In genomic region chr12:6638305-6638704, GRCh38 we compare ENCODE assay signal across 17 cellular contexts. TPM values are rescaled to one million over a fixed set of nuclear protein-coding genes. Genes with fewer than 3 reads are reported as not detected.
DNase-seq lines count a peak whose midpoint lies in the region; ATAC-seq, FAIRE-seq and TF ChIP-seq lines count a peak whose summit lies in the region.
"Had no signal": no experiment of that assay in that cellular context is flagged by ENCODE, and none has a peak within 500 bp of the region (broad histone marks: within the 10 kb centered on the region; RNA-seq: fewer than 3 reads in every experiment).

No MANE protein-coding gene starts in this region.

- H3K4me2 ChIP-seq in neuronal stem cell (ENCODE audit: insufficient read depth, low read length, poor library complexity, severe bottlenecking): no peak overlapping the region

- H2BK15ac ChIP-seq in neuronal stem cell (ENCODE audit: low read length): no peak overlapping the region

- no peak overlapping the region for H2BK120ac ChIP-seq in neuronal stem cell (ENCODE audit: low read depth, low read length)

- no peak for TF ChIP-seq POLR2A in GM12892 (IDR thresholded peaks at IDR 0.05; ENCODE audit: low read depth, low read length)

- peak overlapping the region; percentile 10 for H3K4ac ChIP-seq in neuronal stem cell (ENCODE audit: low read length)

- no peaks in the 10 kb centered on the region for H3K27me3 ChIP-seq in CD8-positive, alpha-beta memory T cell (ENCODE audit: insufficient read depth, low read length, poor library complexity, severe bottlenecking)
- no peaks in the 10 kb centered on the region for H3K27me3 ChIP-seq in neuronal stem cell (ENCODE audit: control insufficient read depth in 3 of 3, insufficient read depth in 3 of 3, low read depth in 1 of 3, low read length in 3 of 3)
- H3K27me3 ChIP-seq: cardiac muscle cell, gastrocnemius medialis, transverse colon had no signal

- no peak overlapping the region for H3K4me3 Mint-ChIP-seq in CD8-positive, alpha-beta memory T cell
- H3K4me3 Mint-ChIP-seq in activated naive CD8-positive, alpha-beta T cell treated with anti-CD3 and anti-CD28 coated beads, Interleukin-2, amount 10 ng/mL, durations not matched to agents 7 days and 5 days: no peak overlapping the region
- H3K4me3 Mint-ChIP-seq in chondrocyte (ENCODE audit: unreplicated experiment): no peak overlapping the region

- no peaks in the 10 kb centered on the region for H3K9me3 ChIP-seq in CD8-positive, alpha-beta memory T cell (ENCODE audit: low read length)
- peaks cover under 1 to 8% of the 10 kb centered on the region in 2 donors for H3K9me3 ChIP-seq in neuronal stem cell (replicated peaks in 1 of 2; ENCODE audit: control insufficient read depth in 2 of 2, insufficient read depth in 1 of 2, low read depth in 1 of 2, low read length in 2 of 2)
- H3K9me3 ChIP-seq: gastrocnemius medialis, psoas muscle, transverse colon had no signal

- no peak overlapping the region for H3K14ac ChIP-seq in neuronal stem cell (ENCODE audit: low read length)

- peaks cover 2% of the 10 kb centered on the region for H3K79me1 ChIP-seq in neuronal stem cell (ENCODE audit: low read depth, low read length)

- no peaks in the 10 kb centered on the region for H3K27me3 Mint-ChIP-seq in CD8-positive, alpha-beta memory T cell
- H3K27me3 Mint-ChIP-seq in activated naive CD8-positive, alpha-beta T cell treated with anti-CD3 and anti-CD28 coated beads, Interleukin-2, amount 10 ng/mL, durations not matched to agents 7 days and 5 days: peaks cover 3% of the 10 kb centered on the region
- peaks cover 10% of the 10 kb centered on the region for H3K27me3 Mint-ChIP-seq in chondrocyte (ENCODE audit: low read depth)

- H3K36me3 ChIP-seq in CD8-positive, alpha-beta memory T cell (ENCODE audit: insufficient read depth, low read length): no peaks in the 10 kb centered on the region
- H3K36me3 ChIP-seq in neuronal stem cell (replicated peaks in 1 of 2; ENCODE audit: control insufficient read depth in 2 of 2, insufficient read depth in 2 of 2, low read length in 2 of 2): no peaks in the 10 kb centered on the region
- H3K36me3 ChIP-seq: cardiac muscle cell, gastrocnemius medialis, transverse colon had no signal

- CTCF ChIA-PET in CD8-positive, alpha-beta memory T cell (lab: Charles Lee): no interaction called here

- H3K9ac ChIP-seq in neuronal stem cell (ENCODE audit: low read depth, low read length, poor library complexity): no peak overlapping the region

- H3K18ac ChIP-seq in neuronal stem cell (ENCODE audit: low read length): no peak overlapping the region

- H3K36me3 Mint-ChIP-seq in CD8-positive, alpha-beta memory T cell: peaks cover 4% of the 10 kb centered on the region in 3 donors
- H3K36me3 Mint-ChIP-seq in activated naive CD8-positive, alpha-beta T cell treated with anti-CD3 and anti-CD28 coated beads, Interleukin-2, amount 10 ng/mL, durations not matched to agents 7 days and 5 days: peaks cover 7% of the 10 kb centered on the region
- peaks cover 4% of the 10 kb centered on the region for H3K36me3 Mint-ChIP-seq in chondrocyte (ENCODE audit: low read depth)

- no peak for FAIRE-seq in GM12892 (lab: Jason Lieb, UNC)

- no peak for DNase-seq in CD8-positive, alpha-beta memory T cell
- DNase-seq in Kasumi-1 (lab: John Stamatoyannopoulos, UW): peak; percentile 52 to 55
- DNase-seq in activated naive CD8-positive, alpha-beta T cell treated with anti-CD3 and anti-CD28 coated beads, Interleukin-2, amount 10 ng/mL, durations not matched to agents 7 days and 5 days: no peak
- no peak for DNase-seq in neuronal stem cell (ENCODE audit: low spot score)
- no peak for DNase-seq in GM12892 (ENCODE audit: insufficient read length)
- DNase-seq in chondrocyte (ENCODE audit: low spot score): no peak
- DNase-seq in stimulated activated CD4-positive, alpha-beta T cell treated with anti-CD3 and anti-CD28 coated beads, Interleukin-2, amount 100 ng/mL, for 24 hours: no peak
- no peak for DNase-seq in HT-29 (ENCODE audit: low spot score)
- DNase-seq: activated naive CD4-positive, alpha-beta T cell treated with anti-CD3 and anti-CD28 coated beads, Interleukin-2, amount 50 U/mL, for 16 hours; effector memory CD4-positive, alpha-beta T cell; IMR-90; NCI-H1694 treated with DMSO at 0.1 percent for 48 hours; NCI-H524 treated with DMSO at 0.1 percent for 48 hours; transverse colon had no signal

- peak overlapping the region; percentile 10 for H2AK5ac ChIP-seq in neuronal stem cell (ENCODE audit: low read depth, low read length)

- no peak overlapping the region for H2BK5ac ChIP-seq in neuronal stem cell (ENCODE audit: low read length)

- no peak for TF ChIP-seq CTCF in chondrocyte (IDR thresholded peaks at IDR 0.05)

- no peak overlapping the region for H3K23ac ChIP-seq in neuronal stem cell (ENCODE audit: low read depth, low read length, poor library complexity)

- peak overlapping the region in 1 of 8 donors; percentile 28 for H3K27ac Mint-ChIP-seq in CD8-positive, alpha-beta memory T cell
- H3K27ac Mint-ChIP-seq in activated naive CD8-positive, alpha-beta T cell treated with anti-CD3 and anti-CD28 coated beads, Interleukin-2, amount 10 ng/mL, durations not matched to agents 7 days and 5 days: peak overlapping the region; percentile 58
- no peak overlapping the region for H3K27ac Mint-ChIP-seq in chondrocyte (ENCODE audit: unreplicated experiment)

- H3K9me3 Mint-ChIP-seq in CD8-positive, alpha-beta memory T cell: peaks cover 0 to 2% (median 0%) of the 10 kb centered on the region in 5 donors
- peaks cover 6% of the 10 kb centered on the region for H3K9me3 Mint-ChIP-seq in activated naive CD8-positive, alpha-beta T cell treated with anti-CD3 and anti-CD28 coated beads, Interleukin-2, amount 10 ng/mL, durations not matched to agents 7 days and 5 days
- H3K9me3 Mint-ChIP-seq in chondrocyte (ENCODE audit: low read depth): no peaks in the 10 kb centered on the region

- H3K27ac ChIP-seq in CD8-positive, alpha-beta memory T cell (ENCODE audit: low read depth, low read length): peak overlapping the region; percentile 54
- H3K27ac ChIP-seq in neuronal stem cell (replicated peaks; ENCODE audit: low read length): no peak overlapping the region
- H3K27ac ChIP-seq: cardiac muscle cell, gastrocnemius medialis, psoas muscle had no signal

- H2AFZ ChIP-seq in neuronal stem cell (ENCODE audit: low read length): peak overlapping the region; percentile 28

- no peak overlapping the region for H4K91ac ChIP-seq in neuronal stem cell (ENCODE audit: low read depth, low read length, poor library complexity)

- POLR2A ChIA-PET in CD8-positive, alpha-beta memory T cell (lab: Charles Lee): no interaction called here
- POLR2A ChIA-PET in activated naive CD8-positive, alpha-beta T cell treated with anti-CD3 and anti-CD28 coated beads, Interleukin-2, amount 10 ng/mL, durations not matched to agents 7 days and 5 days (lab: Charles Lee): no interaction called here

- no peak for ATAC-seq in activated naive CD8-positive, alpha-beta T cell treated with anti-CD3 and anti-CD28 coated beads, Interleukin-2, amount 10 ng/mL, durations not matched to agents 7 days and 5 days (ENCODE audit: low read depth)
- ATAC-seq: gastrocnemius medialis had no signal

- no peak overlapping the region for H3K4me3 ChIP-seq in CD8-positive, alpha-beta memory T cell (ENCODE audit: low read length)
- H3K4me3 ChIP-seq in neuronal stem cell (ENCODE audit: low read length in 2 of 2): peak overlapping the region in 1 of 2 donors; percentile 55
- H3K4me3 ChIP-seq: cardiac muscle cell, gastrocnemius medialis, psoas muscle, transverse colon had no signal

- H2BK12ac ChIP-seq in neuronal stem cell (ENCODE audit: low read length): no peak overlapping the region

- H3K4me1 Mint-ChIP-seq in CD8-positive, alpha-beta memory T cell: peaks cover 26 to 31% (median 28%) of the 10 kb centered on the region in 3 donors
- H3K4me1 Mint-ChIP-seq in activated naive CD8-positive, alpha-beta T cell treated with anti-CD3 and anti-CD28 coated beads, Interleukin-2, amount 10 ng/mL, durations not matched to agents 7 days and 5 days: peaks cover 22% of the 10 kb centered on the region
- H3K4me1 Mint-ChIP-seq in chondrocyte (ENCODE audit: low read depth): peaks cover 15% of the 10 kb centered on the region

- WGBS in neuronal stem cell (ENCODE audit: extremely low coverage in 2 of 2, insufficient read length in 2 of 2, insufficient replicate concordance in 1 of 2), 2 donors: no CpG with 5 or more reads among the region's 9 CpGs

- H3K4me1 ChIP-seq in CD8-positive, alpha-beta memory T cell (ENCODE audit: insufficient read depth, low read length): peaks cover 8% of the 10 kb centered on the region
- H3K4me1 ChIP-seq in neuronal stem cell (ENCODE audit: control insufficient read depth in 2 of 2, insufficient read depth in 1 of 2, low read depth in 1 of 2, low read length in 2 of 2): peaks cover 0 to 8% of the 10 kb centered on the region in 2 donors
- H3K4me1 ChIP-seq: gastrocnemius medialis, psoas muscle had no signal

- H4K8ac ChIP-seq in neuronal stem cell (ENCODE audit: low read depth, low read length): no peak overlapping the region

RNA-seq across cellular contexts. Expression of gene LPAR5, which starts 2.5 kb away (rescaled TPM):
- total RNA-seq in CD8-positive, alpha-beta memory T cell: 10 to 100 TPM; 10.6 to 11.4 TPM
- 26.5 TPM for polyA plus RNA-seq in CD8-positive, alpha-beta memory T cell
- 10 to 100 TPM; 19.4 to 20.9 TPM for total RNA-seq in activated naive CD8-positive, alpha-beta T cell treated with anti-CD3 and anti-CD28 coated beads, Interleukin-2, amount 10 ng/mL, durations not matched to agents 7 days and 5 days
- polyA plus RNA-seq in neuronal stem cell (2013, experiment 1 of 2): 0.17 TPM
- 0.11 TPM for polyA plus RNA-seq in neuronal stem cell (2013, experiment 2 of 2)
- 1.7 TPM for polyA plus RNA-seq in GM12892 (2012; ENCODE audit: missing spikeins)
- 0.41 to 0.57 TPM (median 0.48 TPM) in 3 replicates for total RNA-seq in chondrocyte
- 0.03 TPM in 1 of 2 replicates, not detected in the other for total RNA-seq in HT-29 (2014; rRNA removed; shearing (Covaris generic))
- total RNA-seq: IMR-90 had no signal
- polyA plus RNA-seq: IMR-90 had no signal

RNA-seq across cellular contexts. Expression of gene ACRBP, which starts 8.9 kb away (rescaled TPM):
- 1 to 10 TPM; 1.8 to 2.0 TPM for total RNA-seq in CD8-positive, alpha-beta memory T cell
- polyA plus RNA-seq in CD8-positive, alpha-beta memory T cell: not detected
- total RNA-seq in activated naive CD8-positive, alpha-beta T cell treated with anti-CD3 and anti-CD28 coated beads, Interleukin-2, amount 10 ng/mL, durations not matched to agents 7 days and 5 days: 1 to 10 TPM; 8.0 to 8.8 TPM
- polyA plus RNA-seq in neuronal stem cell (2013, experiment 1 of 2): 3.4 TPM
- 2.5 TPM for polyA plus RNA-seq in neuronal stem cell (2013, experiment 2 of 2)
- 2.1 TPM for polyA plus RNA-seq in GM12892 (2012; ENCODE audit: missing spikeins)
- total RNA-seq in chondrocyte: 0.37 to 0.74 TPM (median 0.41 TPM) in 3 replicates
- total RNA-seq in HT-29 (2014; rRNA removed; shearing (Covaris generic)): 0.31 TPM in 1 of 2 replicates, not detected in the other
- total RNA-seq: IMR-90 had no signal

RNA-seq across cellular contexts. Expression of gene ING4, which starts 24.6 kb away (rescaled TPM):
- total RNA-seq in CD8-positive, alpha-beta memory T cell: 10 to 100 TPM; 17.4 to 18.5 TPM
- 80.3 TPM for polyA plus RNA-seq in CD8-positive, alpha-beta memory T cell
- total RNA-seq in activated naive CD8-positive, alpha-beta T cell treated with anti-CD3 and anti-CD28 coated beads, Interleukin-2, amount 10 ng/mL, durations not matched to agents 7 days and 5 days: 10 to 100 TPM; 46.9 to 49.3 TPM
- polyA plus RNA-seq in neuronal stem cell (2013, experiment 1 of 2): 81.5 TPM
- polyA plus RNA-seq in neuronal stem cell (2013, experiment 2 of 2): 78.5 TPM
- 36.2 TPM for polyA plus RNA-seq in GM12892 (2012; ENCODE audit: missing spikeins)
- total RNA-seq in chondrocyte: 32.9 to 38.5 TPM (median 37.5 TPM) in 3 replicates
- 25.1 and 27.4 TPM in 2 replicates for total RNA-seq in HT-29 (2014; rRNA removed; shearing (Covaris generic))

RNA-seq across cellular contexts. Expression of gene CHD4, which starts 31.1 kb away (rescaled TPM):
- total RNA-seq in CD8-positive, alpha-beta memory T cell: 100 to 1,000 TPM; 287 to 293 TPM
- polyA plus RNA-seq in CD8-positive, alpha-beta memory T cell: 58.1 TPM
- 100 to 1,000 TPM; 273 to 277 TPM for total RNA-seq in activated naive CD8-positive, alpha-beta T cell treated with anti-CD3 and anti-CD28 coated beads, Interleukin-2, amount 10 ng/mL, durations not matched to agents 7 days and 5 days
- 187 TPM for polyA plus RNA-seq in neuronal stem cell (2013, experiment 1 of 2)
- 185 TPM for polyA plus RNA-seq in neuronal stem cell (2013, experiment 2 of 2)
- 95.7 TPM for polyA plus RNA-seq in GM12892 (2012; ENCODE audit: missing spikeins)
- total RNA-seq in chondrocyte: 227 to 242 TPM (median 231 TPM) in 3 replicates
- 253 and 269 TPM in 2 replicates for total RNA-seq in HT-29 (2014; rRNA removed; shearing (Covaris generic))

RNA-seq across cellular contexts. Expression of gene ZNF384, which starts 50.9 kb away (rescaled TPM):
- total RNA-seq in CD8-positive, alpha-beta memory T cell: 10 to 100 TPM; 58.1 to 63.3 TPM
- polyA plus RNA-seq in CD8-positive, alpha-beta memory T cell: 37.2 TPM
- 10 to 100 TPM; 79.5 to 88.2 TPM for total RNA-seq in activated naive CD8-positive, alpha-beta T cell treated with anti-CD3 and anti-CD28 coated beads, Interleukin-2, amount 10 ng/mL, durations not matched to agents 7 days and 5 days
- 57.1 TPM for polyA plus RNA-seq in neuronal stem cell (2013, experiment 1 of 2)
- polyA plus RNA-seq in neuronal stem cell (2013, experiment 2 of 2): 53.1 TPM
- 34.4 TPM for polyA plus RNA-seq in GM12892 (2012; ENCODE audit: missing spikeins)
- total RNA-seq in chondrocyte: 50.7 to 56.2 TPM (median 55.1 TPM) in 3 replicates
- total RNA-seq in HT-29 (2014; rRNA removed; shearing (Covaris generic)): 23.9 and 42.5 TPM in 2 replicates

Comparison
In these comparisons a context has a peak if more than half of its experiments do, and no peak if none do; other contexts are left out.
1. DNase-seq: peak in Kasumi-1 (2 of 2); none in CD8-positive, alpha-beta memory T cell (0 of 5), activated naive CD8-positive, alpha-beta T cell treated with anti-CD3 and anti-CD28 coated beads, Interleukin-2, amount 10 ng/mL, durations not matched to agents 7 days and 5 days (single experiment), neuronal stem cell (single experiment), GM12892 (single experiment), chondrocyte (single experiment), stimulated activated CD4-positive, alpha-beta T cell treated with anti-CD3 and anti-CD28 coated beads, Interleukin-2, amount 100 ng/mL, for 24 hours (0 of 2) and HT-29 (single experiment).